In genomic region chr11:25576320-25576719, GRCh38 we compare ENCODE assay signal across 1 cellular context.
TF ChIP-seq lines count a peak whose summit lies in the region.

No MANE protein-coding gene starts in this region.

TF ChIP-seq in WTC11, 78 proteins besides CTCF, POLR2A, EP300 and RAD21 (continued from another document):
- no peak for TF ChIP-seq STAT6 (CRISPR knock-in tag; conservative IDR thresholded peaks at IDR 0.05; ENCODE audit: low read depth)
TF ChIP-seq in WTC11: peak in this region for 0.
